14 cellular contexts compared by ENCODE assay signal in the genomic region with DNA sequence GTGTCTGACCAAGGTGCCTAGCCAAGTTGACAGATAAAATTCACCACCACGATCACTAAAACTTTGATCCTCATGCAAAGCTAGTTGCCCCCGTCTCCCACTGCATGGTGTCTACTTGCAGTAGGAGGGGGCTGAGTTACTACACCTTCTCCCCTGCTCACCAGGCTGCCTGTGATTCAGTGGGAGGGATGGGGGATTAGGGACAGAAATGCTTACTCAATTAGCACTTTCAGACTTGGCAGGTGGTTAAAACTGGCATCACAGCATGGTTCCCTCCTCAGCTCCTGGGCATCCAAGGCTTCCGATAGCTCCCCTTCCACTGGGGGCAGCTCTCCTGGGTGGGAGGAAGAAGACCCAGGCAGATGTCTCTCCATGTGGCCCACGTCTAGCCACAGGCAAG.
DNase-seq lines count a peak whose midpoint lies in the region; ATAC-seq lines count a peak whose summit lies in the region.
"Had no signal": no experiment of that assay in that cellular context is flagged by ENCODE, and none has a peak within 500 bp of the region (broad histone marks: within the 10 kb centered on the region; RNA-seq: fewer than 3 reads in every experiment).

No MANE protein-coding gene starts in this region.

- CTCF ChIA-PET in activated CD4-positive, alpha-beta T cell treated with anti-CD3 and anti-CD28 coated beads, Interleukin-2, amount 10 ng/mL, durations not matched to agents 7 days and 5 days (lab: Charles Lee), result no interaction called here
- CTCF ChIA-PET in activated naive CD4-positive, alpha-beta T cell treated with anti-CD3 and anti-CD28 coated beads, Interleukin-2, amount 10 ng/mL, durations not matched to agents 7 days and 5 days (lab: Charles Lee), result interaction anchor here (0.8 kb wide), 1 partner anchor 167 kb away, joined by 3 read pairs; no protein-coding TSS in a partner anchor

- POLR2A ChIA-PET in activated CD4-positive, alpha-beta T cell treated with anti-CD3 and anti-CD28 coated beads, Interleukin-2, amount 10 ng/mL, durations not matched to agents 7 days and 5 days (lab: Charles Lee), result no interaction called here

- H3K27ac ChIP-seq in KOPT-K1 (ENCODE audit: low read depth, low read length, poor library complexity, severe bottlenecking), result peak overlapping the region; percentile 91
- H3K27ac ChIP-seq: cardiac muscle cell, hepatocyte had no signal

- peaks cover 54% of the 10 kb centered on the region for H3K4me1 Mint-ChIP-seq in activated CD4-positive, alpha-beta T cell treated with anti-CD3 and anti-CD28 coated beads, Interleukin-2, amount 10 ng/mL, durations not matched to agents 7 days and 5 days
- H3K4me1 Mint-ChIP-seq in activated naive CD4-positive, alpha-beta T cell treated with anti-CD3 and anti-CD28 coated beads, Interleukin-2, amount 10 ng/mL, durations not matched to agents 7 days and 5 days, result peaks cover 67% of the 10 kb centered on the region
- H3K4me1 Mint-ChIP-seq in natural killer cell treated with Interleukin-12 subunit alpha and Interleukin-12 subunit beta and Interleukin-15 and Interleukin-18, amount 100 ng/mL, for 72 hours (ENCODE audit: low read depth in 2 of 2), result peaks cover 41 to 47% of the 10 kb centered on the region in 2 donors

- no peak overlapping the region for H3K4me3 Mint-ChIP-seq in activated CD4-positive, alpha-beta T cell treated with anti-CD3 and anti-CD28 coated beads, Interleukin-2, amount 10 ng/mL, durations not matched to agents 7 days and 5 days
- peak overlapping the region; percentile 62 for H3K4me3 Mint-ChIP-seq in activated naive CD4-positive, alpha-beta T cell treated with anti-CD3 and anti-CD28 coated beads, Interleukin-2, amount 10 ng/mL, durations not matched to agents 7 days and 5 days
- H3K4me3 Mint-ChIP-seq in natural killer cell treated with Interleukin-12 subunit alpha and Interleukin-12 subunit beta and Interleukin-15 and Interleukin-18, amount 100 ng/mL, for 72 hours, result no peak overlapping the region

- H3K9me3 ChIP-seq in KOPT-K1 (ENCODE audit: insufficient read depth, low read length, poor library complexity, severe bottlenecking), result no peaks in the 10 kb centered on the region

- H3K27me3 Mint-ChIP-seq in activated CD4-positive, alpha-beta T cell treated with anti-CD3 and anti-CD28 coated beads, Interleukin-2, amount 10 ng/mL, durations not matched to agents 7 days and 5 days, result no peaks in the 10 kb centered on the region
- peaks cover 3% of the 10 kb centered on the region for H3K27me3 Mint-ChIP-seq in activated naive CD4-positive, alpha-beta T cell treated with anti-CD3 and anti-CD28 coated beads, Interleukin-2, amount 10 ng/mL, durations not matched to agents 7 days and 5 days
- H3K27me3 Mint-ChIP-seq in natural killer cell treated with Interleukin-12 subunit alpha and Interleukin-12 subunit beta and Interleukin-15 and Interleukin-18, amount 100 ng/mL, for 72 hours, result peaks cover 19 to 22% of the 10 kb centered on the region in 2 donors

- H3K9me3 Mint-ChIP-seq in activated CD4-positive, alpha-beta T cell treated with anti-CD3 and anti-CD28 coated beads, Interleukin-2, amount 10 ng/mL, durations not matched to agents 7 days and 5 days, result peaks cover 20% of the 10 kb centered on the region
- peaks cover 23% of the 10 kb centered on the region for H3K9me3 Mint-ChIP-seq in activated naive CD4-positive, alpha-beta T cell treated with anti-CD3 and anti-CD28 coated beads, Interleukin-2, amount 10 ng/mL, durations not matched to agents 7 days and 5 days
- H3K9me3 Mint-ChIP-seq in natural killer cell treated with Interleukin-12 subunit alpha and Interleukin-12 subunit beta and Interleukin-15 and Interleukin-18, amount 100 ng/mL, for 72 hours, result peaks cover 4% of the 10 kb centered on the region

- H3K36me3 ChIP-seq in KOPT-K1 (ENCODE audit: insufficient read depth, low read length), result no peaks in the 10 kb centered on the region
- H3K36me3 ChIP-seq: cardiac muscle cell had no signal

- H3K27ac Mint-ChIP-seq in activated CD4-positive, alpha-beta T cell treated with anti-CD3 and anti-CD28 coated beads, Interleukin-2, amount 10 ng/mL, durations not matched to agents 7 days and 5 days, result peak overlapping the region; percentile 87
- peak overlapping the region; percentile 98 for H3K27ac Mint-ChIP-seq in activated naive CD4-positive, alpha-beta T cell treated with anti-CD3 and anti-CD28 coated beads, Interleukin-2, amount 10 ng/mL, durations not matched to agents 7 days and 5 days
- peak overlapping the region; percentile 93 to 97 for H3K27ac Mint-ChIP-seq in natural killer cell treated with Interleukin-12 subunit alpha and Interleukin-12 subunit beta and Interleukin-15 and Interleukin-18, amount 100 ng/mL, for 72 hours

- DNase-seq in activated CD4-positive, alpha-beta T cell treated with anti-CD3 and anti-CD28 coated beads, Interleukin-2, amount 10 ng/mL, durations not matched to agents 7 days and 5 days, result no peak
- DNase-seq in activated CD4-positive, alpha-beta T cell treated with anti-CD3 and anti-CD28 coated beads, Interleukin-2, amount 50 U/mL, for 1 hour, result no peak
- DNase-seq in activated naive CD4-positive, alpha-beta T cell treated with anti-CD3 and anti-CD28 coated beads, Interleukin-2, amount 10 ng/mL, durations not matched to agents 7 days and 5 days, result no peak
- DNase-seq in natural killer cell treated with Interleukin-12 subunit alpha and Interleukin-12 subunit beta and Interleukin-15 and Interleukin-18, amount 100 ng/mL, for 72 hours (ENCODE audit: low spot score), result no peak
- no peak for DNase-seq in AG20443 (ENCODE audit: low spot score)
- no peak for DNase-seq in T-helper 9 cell
- no peak for DNase-seq in H4 (ENCODE audit: low spot score)
- DNase-seq: ACHN; effector CD8-positive, alpha-beta T cell; left cardiac atrium; SHP77 treated with DMSO at 0.1 percent for 48 hours had no signal

- peaks cover 26% of the 10 kb centered on the region for H3K36me3 Mint-ChIP-seq in activated CD4-positive, alpha-beta T cell treated with anti-CD3 and anti-CD28 coated beads, Interleukin-2, amount 10 ng/mL, durations not matched to agents 7 days and 5 days (ENCODE audit: low read depth)
- peaks cover 39% of the 10 kb centered on the region for H3K36me3 Mint-ChIP-seq in activated naive CD4-positive, alpha-beta T cell treated with anti-CD3 and anti-CD28 coated beads, Interleukin-2, amount 10 ng/mL, durations not matched to agents 7 days and 5 days
- no peaks in the 10 kb centered on the region for H3K36me3 Mint-ChIP-seq in natural killer cell treated with Interleukin-12 subunit alpha and Interleukin-12 subunit beta and Interleukin-15 and Interleukin-18, amount 100 ng/mL, for 72 hours

- ATAC-seq in natural killer cell treated with Interleukin-12 subunit alpha and Interleukin-12 subunit beta and Interleukin-15 and Interleukin-18, amount 100 ng/mL, for 72 hours, result peak in 1 of 2 donors; percentile 8
- ATAC-seq: left cardiac atrium had no signal
